In genomic region chr12:31118831-31119530, GRCh38 we compare ENCODE assay signal across 1 cellular context.
A peak's percentile ranks its signal among the peaks of the same experiment; 100 is the strongest.
TF ChIP-seq lines count a peak whose summit lies in the region.

No MANE protein-coding gene starts in this region.

TF ChIP-seq in HEK293, 187 proteins besides CTCF, POLR2A, EP300 and RAD21 (continued from another document):
- TF ChIP-seq, protein P1, sequence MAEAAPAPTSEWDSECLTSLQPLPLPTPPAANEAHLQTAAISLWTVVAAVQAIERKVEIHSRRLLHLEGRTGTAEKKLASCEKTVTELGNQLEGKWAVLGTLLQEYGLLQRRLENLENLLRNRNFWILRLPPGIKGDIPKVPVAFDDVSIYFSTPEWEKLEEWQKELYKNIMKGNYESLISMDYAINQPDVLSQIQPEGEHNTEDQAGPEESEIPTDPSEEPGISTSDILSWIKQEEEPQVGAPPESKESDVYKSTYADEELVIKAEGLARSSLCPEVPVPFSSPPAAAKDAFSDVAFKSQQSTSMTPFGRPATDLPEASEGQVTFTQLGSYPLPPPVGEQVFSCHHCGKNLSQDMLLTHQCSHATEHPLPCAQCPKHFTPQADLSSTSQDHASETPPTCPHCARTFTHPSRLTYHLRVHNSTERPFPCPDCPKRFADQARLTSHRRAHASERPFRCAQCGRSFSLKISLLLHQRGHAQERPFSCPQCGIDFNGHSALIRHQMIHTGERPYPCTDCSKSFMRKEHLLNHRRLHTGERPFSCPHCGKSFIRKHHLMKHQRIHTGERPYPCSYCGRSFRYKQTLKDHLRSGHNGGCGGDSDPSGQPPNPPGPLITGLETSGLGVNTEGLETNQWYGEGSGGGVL (tag by site-specific recombination; IDR thresholded peaks at IDR 0.05): 0 out of 2 replicates have a peak, but pooled peaks have one; percentile 21
- TF ChIP-seq KLF8 (tag by site-specific recombination; IDR thresholded peaks at IDR 0.05) (peak; percentile 48; the same call in 1 of the 2 replicates), SP2 (tag by site-specific recombination; IDR thresholded peaks at IDR 0.05) (peak; percentile 32; the same call in 1 of the 2 replicates), ZNF311 (tag by site-specific recombination; IDR thresholded peaks at IDR 0.05; ENCODE audit: borderline replicate concordance) (no peak), ZBTB7A (tag by site-specific recombination; IDR thresholded peaks at IDR 0.05; ENCODE audit: low read depth) (peak; percentile 79; the same call in 1 of the 2 replicates), ZNF121 (tag by site-specific recombination; IDR thresholded peaks at IDR 0.05) (no peak), SP3 (tag by site-specific recombination; IDR thresholded peaks at IDR 0.05) (peak; percentile 74), ZNF223 (tag by site-specific recombination; IDR thresholded peaks at IDR 0.05) (no peak), ZIC2 (tag by site-specific recombination; IDR thresholded peaks at IDR 0.05) (peak; percentile 97), GLIS2 (tag by site-specific recombination; IDR thresholded peaks at IDR 0.05) (peak; percentile 98), ZNF501 (tag by site-specific recombination; IDR thresholded peaks at IDR 0.05) (0 out of 2 replicates have a peak, but pooled peaks have one; percentile 18), PRDM4 (tag by site-specific recombination; IDR thresholded peaks at IDR 0.05) (0 out of 2 replicates have a peak, but pooled peaks have one; percentile 10), ZNF423 (tag by site-specific recombination; IDR thresholded peaks at IDR 0.05) (peak; percentile 91), ZBTB6 (tag by site-specific recombination; IDR thresholded peaks at IDR 0.05) (no peak), ZNF341 (tag by site-specific recombination; IDR thresholded peaks at IDR 0.05; ENCODE audit: low read depth) (peak; percentile 54)
